In the genomic region with DNA sequence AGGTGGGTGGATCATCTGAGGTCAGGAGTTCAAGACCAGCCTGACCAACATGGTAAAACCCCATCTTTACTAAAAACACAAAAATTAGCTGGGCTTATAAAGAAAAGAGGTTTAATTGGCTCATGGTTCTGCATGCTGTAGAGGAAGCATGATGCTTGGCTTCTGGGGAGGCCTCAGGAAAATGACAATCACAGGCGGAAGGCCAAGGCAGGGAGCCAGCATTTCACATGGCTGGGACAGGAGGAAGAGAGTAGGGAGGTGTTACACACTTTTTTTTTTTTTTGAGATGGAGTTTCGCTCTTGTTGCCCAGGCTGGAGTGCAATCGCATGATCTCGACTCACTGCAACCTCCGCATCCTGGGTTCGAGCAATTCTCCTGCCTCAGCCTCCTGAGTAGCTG, we compare ENCODE assay signal across 15 cellular contexts. TPM values are rescaled to one million over a fixed set of nuclear protein-coding genes. Genes with fewer than 3 reads are reported as not detected.
"Had no signal": no experiment of that assay in that cellular context is flagged by ENCODE, and none has a peak within 500 bp of the region (broad histone marks: within the 10 kb centered on the region; RNA-seq: fewer than 3 reads in every experiment).

No MANE protein-coding gene starts in this region.

RNA-seq across cellular contexts. Expression of gene TMEM235, which starts 3.6 kb away (rescaled TPM):
- total RNA-seq: activated CD4-positive, alpha-beta memory T cell treated with anti-CD3 and anti-CD28 coated beads for 36 hours; activated naive CD8-positive, alpha-beta T cell treated with anti-CD3 and anti-CD28 coated beads, Interleukin-2, amount 10 ng/mL, durations not matched to agents 7 days and 5 days; body of pancreas; colonic mucosa; fibroblast of lung; kidney; liver; mucosa of descending colon; osteoblast; prostate gland; right atrium auricular region; skeletal muscle tissue; subcutaneous adipose tissue; tibial nerve; urinary bladder had no signal

RNA-seq across cellular contexts. Expression of gene BIRC5, which starts 21.0 kb away (rescaled TPM):
- total RNA-seq: body of pancreas had no signal
